ENCODE assay signal across 3 cellular contexts in the genomic region with DNA sequence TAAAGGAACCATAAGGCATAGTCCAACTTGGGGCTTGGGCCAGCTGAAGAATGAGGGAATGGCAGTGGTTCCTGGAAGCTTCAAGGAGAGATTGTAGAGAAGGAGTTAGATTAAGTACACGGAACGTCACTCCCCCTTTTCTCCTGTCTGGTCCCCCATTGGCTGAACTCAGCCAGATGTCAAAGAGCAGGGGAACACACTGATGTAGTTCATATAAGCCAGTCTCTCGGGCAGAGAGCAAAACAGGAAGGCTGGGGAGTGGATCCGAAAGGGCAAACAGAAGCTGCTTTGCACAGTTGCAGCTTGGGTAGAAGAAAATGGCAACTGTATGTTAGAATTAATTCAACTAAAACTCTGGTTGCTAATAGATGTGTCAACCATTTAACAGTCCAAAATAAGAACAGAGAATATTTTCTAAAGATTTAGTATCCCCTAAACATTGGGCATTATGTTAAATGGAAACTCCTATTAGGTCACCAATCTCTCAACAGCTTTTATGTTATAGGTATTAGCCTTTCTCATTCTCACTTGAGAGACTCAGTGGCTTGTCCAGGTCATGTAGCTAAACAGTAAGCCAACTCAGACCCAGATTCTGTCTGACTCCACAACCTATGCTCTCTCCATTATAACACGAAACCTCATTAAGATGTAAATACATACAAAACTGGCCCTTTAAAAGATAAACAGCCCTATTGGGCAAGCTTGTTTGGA.
TF ChIP-seq lines count a peak whose summit lies in the region.

No MANE protein-coding gene starts in this region.

TF ChIP-seq in GM23338, 12 proteins besides CTCF, POLR2A, EP300 and RAD21:
- TF ChIP-seq POLR2AphosphoS5 (IDR thresholded peaks at IDR 0.05; ENCODE audit: low read depth): no peak
- no peak for TF ChIP-seq ZNF331 (CRISPR knock-in tag; IDR thresholded peaks at IDR 0.05; ENCODE audit: low read depth)
- no peak for TF ChIP-seq ZNF114 (CRISPR knock-in tag; IDR thresholded peaks at IDR 0.05)
- no peak for TF ChIP-seq CREB1 (CRISPR knock-in tag; IDR thresholded peaks at IDR 0.05; ENCODE audit: low read depth)
- no peak for TF ChIP-seq NANOG (IDR thresholded peaks at IDR 0.05; ENCODE audit: borderline replicate concordance)

TF ChIP-seq in IMR-90, 13 proteins besides CTCF, POLR2A, EP300 and RAD21:
- no peak for TF ChIP-seq BHLHE40 (IDR thresholded peaks at IDR 0.05; ENCODE audit: low read depth, low read length)
- TF ChIP-seq, protein P1, sequence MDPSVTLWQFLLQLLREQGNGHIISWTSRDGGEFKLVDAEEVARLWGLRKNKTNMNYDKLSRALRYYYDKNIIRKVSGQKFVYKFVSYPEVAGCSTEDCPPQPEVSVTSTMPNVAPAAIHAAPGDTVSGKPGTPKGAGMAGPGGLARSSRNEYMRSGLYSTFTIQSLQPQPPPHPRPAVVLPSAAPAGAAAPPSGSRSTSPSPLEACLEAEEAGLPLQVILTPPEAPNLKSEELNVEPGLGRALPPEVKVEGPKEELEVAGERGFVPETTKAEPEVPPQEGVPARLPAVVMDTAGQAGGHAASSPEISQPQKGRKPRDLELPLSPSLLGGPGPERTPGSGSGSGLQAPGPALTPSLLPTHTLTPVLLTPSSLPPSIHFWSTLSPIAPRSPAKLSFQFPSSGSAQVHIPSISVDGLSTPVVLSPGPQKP (IDR thresholded peaks at IDR 0.05; ENCODE audit: borderline replicate concordance, low read depth, low read length): no peak
- no peak for TF ChIP-seq MAZ (IDR thresholded peaks at IDR 0.05; ENCODE audit: borderline replicate concordance, low read depth, low read length)
- TF ChIP-seq RFX5 (IDR thresholded peaks at IDR 0.05; ENCODE audit: low read depth, low read length): no peak
- no peak for TF ChIP-seq MAFK (IDR thresholded peaks at IDR 0.05; ENCODE audit: low read depth, low read length)
- no peak for TF ChIP-seq SMC3 (IDR thresholded peaks at IDR 0.05; ENCODE audit: low read depth, low read length)
- TF ChIP-seq MXI1 (IDR thresholded peaks at IDR 0.05; ENCODE audit: borderline replicate concordance, low read depth, low read length): no peak
- no peak for TF ChIP-seq CHD1 (IDR thresholded peaks at IDR 0.05; ENCODE audit: low read depth, low read length)
- no peak for TF ChIP-seq RCOR1 (IDR thresholded peaks at IDR 0.05; ENCODE audit: insufficient replicate concordance, low read length)
- TF ChIP-seq FOS (IDR thresholded peaks at IDR 0.05; ENCODE audit: low read depth, low read length): no peak
- TF ChIP-seq CEBPB (IDR thresholded peaks at IDR 0.05; ENCODE audit: low read depth, low read length): no peak
- no peak for TF ChIP-seq NFE2L2 (IDR thresholded peaks at IDR 0.05; ENCODE audit: low read depth, low read length)
- TF ChIP-seq, protein P2, sequence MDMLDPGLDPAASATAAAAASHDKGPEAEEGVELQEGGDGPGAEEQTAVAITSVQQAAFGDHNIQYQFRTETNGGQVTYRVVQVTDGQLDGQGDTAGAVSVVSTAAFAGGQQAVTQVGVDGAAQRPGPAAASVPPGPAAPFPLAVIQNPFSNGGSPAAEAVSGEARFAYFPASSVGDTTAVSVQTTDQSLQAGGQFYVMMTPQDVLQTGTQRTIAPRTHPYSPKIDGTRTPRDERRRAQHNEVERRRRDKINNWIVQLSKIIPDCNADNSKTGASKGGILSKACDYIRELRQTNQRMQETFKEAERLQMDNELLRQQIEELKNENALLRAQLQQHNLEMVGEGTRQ (IDR thresholded peaks at IDR 0.05; ENCODE audit: low read depth, low read length): no peak

TF ChIP-seq in endothelial cell of umbilical vein, 7 proteins besides CTCF, POLR2A, EP300 and RAD21:
- TF ChIP-seq, protein P3, sequence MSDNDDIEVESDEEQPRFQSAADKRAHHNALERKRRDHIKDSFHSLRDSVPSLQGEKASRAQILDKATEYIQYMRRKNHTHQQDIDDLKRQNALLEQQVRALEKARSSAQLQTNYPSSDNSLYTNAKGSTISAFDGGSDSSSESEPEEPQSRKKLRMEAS (IDR thresholded peaks at IDR 0.05; ENCODE audit: insufficient read depth, insufficient read length): no peak
- no peak for TF ChIP-seq JUN (IDR thresholded peaks at IDR 0.05; ENCODE audit: borderline replicate concordance, insufficient read depth, insufficient read length, low read depth)
TF ChIP-seq in endothelial cell of umbilical vein: peak in this region for 0.
